ENCODE assay signal across 15 cellular contexts in the genomic region with DNA sequence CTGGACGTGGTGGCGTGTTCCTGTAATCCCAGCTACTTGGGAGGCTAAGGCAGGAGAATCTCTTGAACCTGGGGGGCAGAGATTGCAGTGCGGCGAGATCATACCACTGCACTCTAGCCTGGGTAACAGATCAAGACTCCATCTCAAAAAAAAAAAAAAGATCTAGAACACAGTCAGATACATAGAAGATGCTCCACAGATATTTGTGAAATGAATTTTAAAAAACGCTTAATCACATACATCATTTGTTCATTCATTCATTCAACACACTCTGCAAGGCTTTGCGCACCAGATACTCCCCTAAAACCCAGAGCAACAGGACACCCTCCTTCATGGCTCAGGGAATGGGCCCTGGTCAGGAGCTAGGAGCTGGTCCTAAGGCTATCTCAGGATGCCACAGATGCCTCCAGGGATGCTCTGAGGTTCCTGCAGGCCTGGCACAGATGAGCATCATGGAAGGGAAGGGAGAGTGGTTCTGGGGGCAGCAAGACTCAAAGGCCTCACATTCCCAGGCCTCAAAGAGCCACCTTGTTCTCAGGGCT. TPM values are rescaled to one million over a fixed set of nuclear protein-coding genes. Genes with fewer than 3 reads are reported as not detected.
DNase-seq lines count a peak whose midpoint lies in the region; ATAC-seq, FAIRE-seq and TF ChIP-seq lines count a peak whose summit lies in the region.
"Had no signal": no experiment of that assay in that cellular context is flagged by ENCODE, and none has a peak within 500 bp of the region (broad histone marks: within the 10 kb centered on the region; RNA-seq: fewer than 3 reads in every experiment).

No MANE protein-coding gene starts in this region.

- TF ChIP-seq POLR2A in HepG2 (IDR thresholded peaks at IDR 0.05; ENCODE audit: insufficient read depth in 1 of 2, low read depth in 2 of 2, low read length in 2 of 2): no peak
- no peak for TF ChIP-seq POLR2A in right lobe of liver (IDR thresholded peaks at IDR 0.05)
- no peak for TF ChIP-seq POLR2A in prostate gland (IDR thresholded peaks at IDR 0.05)

- H2AFZ ChIP-seq in HepG2 (ENCODE audit: low read length) (no peak overlapping the region), fibroblast of lung (ENCODE audit: low read length) (no peak overlapping the region)

- no peak for TF ChIP-seq CTCF in HepG2 (CRISPR knock-in tag; IDR thresholded peaks at IDR 0.05)
- no peak for TF ChIP-seq CTCF in right lobe of liver (IDR thresholded peaks at IDR 0.05)
- TF ChIP-seq CTCF in fibroblast of lung (conservative IDR thresholded peaks at IDR 0.05 in 1 of 2, IDR thresholded peaks at IDR 0.05 in 1 of 2; ENCODE audit: low read depth in 1 of 2, low read length in 2 of 2): no peak
- no peak for TF ChIP-seq CTCF in prostate gland (IDR thresholded peaks at IDR 0.05)

- 97% methylated on average over 4 of the region's 6 CpGs for WGBS in HepG2 (ENCODE audit: low lambda C conversion rate)
- WGBS in right lobe of liver (ENCODE audit: insufficient coverage, low coverage, low lambda C conversion rate, missing lambda C conversion rate): 74% methylated on average over 5 of the region's 6 CpGs
- 87% methylated on average over 6 of the region's 6 CpGs for WGBS in prostate gland

- H3K79me2 ChIP-seq in HepG2 (ENCODE audit: insufficient read depth, low read length): peaks cover 38% of the 10 kb centered on the region
- H3K79me2 ChIP-seq in fibroblast of lung (ENCODE audit: control insufficient read depth, insufficient read depth, low read length): peaks cover 67% of the 10 kb centered on the region

- BruUV-seq in HepG2 (replicated peaks; lab: Mats Ljungman, UMichigan): no TSS peak

- H3K4me1 ChIP-seq in HepG2 (ENCODE audit: insufficient read depth, low read length) (peaks cover 89% of the 10 kb centered on the region), right lobe of liver (no peaks in the 10 kb centered on the region), fibroblast of lung (ENCODE audit: control insufficient read depth, extremely low read depth, insufficient read depth, low read length) (peaks cover 56% of the 10 kb centered on the region), prostate gland (replicated peaks) (peaks cover 6% of the 10 kb centered on the region)

- TF ChIP-seq EP300 in HepG2 (IDR thresholded peaks at IDR 0.05; ENCODE audit: low read depth in 2 of 2, low read length in 2 of 2): no peak
- TF ChIP-seq EP300 in HepG2 (CRISPR knock-in tag; IDR thresholded peaks at IDR 0.05; ENCODE audit: borderline replicate concordance): no peak

- H3K4me2 ChIP-seq in HepG2 (ENCODE audit: low read depth, low read length) (no peak overlapping the region), fibroblast of lung (ENCODE audit: extremely low read depth, insufficient read depth, low read length) (peak overlapping the region; percentile 58)

- no peak for TF ChIP-seq RAD21 in HepG2 (CRISPR knock-in tag; IDR thresholded peaks at IDR 0.05)

- no peaks in the 10 kb centered on the region for H4K20me1 ChIP-seq in HepG2 (ENCODE audit: insufficient read depth, low read length)
- H4K20me1 ChIP-seq in fibroblast of lung (ENCODE audit: control insufficient read depth, extremely low read depth, insufficient read depth, low read length): no peaks in the 10 kb centered on the region

- H3K27ac ChIP-seq in HepG2 (ENCODE audit: extremely low read length, insufficient read depth, low read length): peak overlapping the region; percentile 76
- peak overlapping the region in 1 of 3 donors; percentile 22 for H3K27ac ChIP-seq in right lobe of liver
- H3K27ac ChIP-seq in fibroblast of lung (ENCODE audit: insufficient read depth, low read length): peak overlapping the region; percentile 95
- H3K27ac ChIP-seq in prostate gland: peak overlapping the region; percentile 79 to 82

- CTCF ChIA-PET in HepG2 (lab: Yijun Ruan, JAX; ENCODE audit: low intra/inter-chr PET ratio, low total read pairs): no interaction called here

- ATAC-seq in HepG2 (no peak), right lobe of liver (no peak)
- ATAC-seq: activated naive CD8-positive, alpha-beta T cell treated with anti-CD3 and anti-CD28 coated beads, Interleukin-2, amount 50 U/mL, for 24 hours; naive thymus-derived CD4-positive, alpha-beta T cell had no signal

- H3K36me3 ChIP-seq in HepG2 (replicated peaks in 1 of 2; ENCODE audit: control insufficient read depth in 1 of 2, insufficient read depth in 2 of 2, low read length in 2 of 2): no peaks in the 10 kb centered on the region
- no peaks in the 10 kb centered on the region for H3K36me3 ChIP-seq in right lobe of liver
- H3K36me3 ChIP-seq in fibroblast of lung (ENCODE audit: control insufficient read depth, insufficient read depth, low read length): peaks cover 4% of the 10 kb centered on the region
- no peaks in the 10 kb centered on the region for H3K36me3 ChIP-seq in prostate gland

- intact Hi-C loops in HepG2 (cut with micrococcal nuclease; ENCODE audit: unreplicated experiment): no loop called here
- intact Hi-C loops in right lobe of liver (cut with DNase I): no loop called here
- intact Hi-C loops in prostate gland (cut with DNase I): no loop called here

- H3K4me3 ChIP-seq in HepG2 (replicated peaks in 1 of 3; ENCODE audit: insufficient read depth in 1 of 3, low read depth in 2 of 3, low read length in 3 of 3): peak overlapping the region in 1 of 3 experiments; percentile 58; a peak in 1 of 6 replicates
- H3K4me3 ChIP-seq in right lobe of liver: no peak overlapping the region
- H3K4me3 ChIP-seq in fibroblast of lung (replicated peaks in 1 of 4; ENCODE audit: control extremely low read depth in 1 of 4, insufficient read depth in 1 of 4, low read depth in 3 of 4, low read length in 4 of 4): no peak overlapping the region
- no peak overlapping the region for H3K4me3 ChIP-seq in prostate gland

- in situ Hi-C loops in HepG2 (cut with HindIII; ENCODE audit: extremely low pct_ligation_motif_present, low pct_unique_long_range_greater_than_20kb): no loop called here

- no peak for FAIRE-seq in HepG2 (lab: Jason Lieb, UNC)

- H3K27me3 ChIP-seq in HepG2 (ENCODE audit: control insufficient read depth in 1 of 2, insufficient read depth in 2 of 2, low read length in 2 of 2): no peaks in the 10 kb centered on the region
- H3K27me3 ChIP-seq in right lobe of liver: no peaks in the 10 kb centered on the region
- no peaks in the 10 kb centered on the region for H3K27me3 ChIP-seq in fibroblast of lung (ENCODE audit: control insufficient read depth, insufficient read depth, low read length)
- H3K27me3 ChIP-seq in prostate gland (replicated peaks; ENCODE audit: insufficient read depth): no peaks in the 10 kb centered on the region

- H3K9me3 ChIP-seq in HepG2 (ENCODE audit: low read length) (no peaks in the 10 kb centered on the region), right lobe of liver (no peaks in the 10 kb centered on the region), fibroblast of lung (ENCODE audit: control insufficient read depth, insufficient read depth, low read depth, low read length) (no peaks in the 10 kb centered on the region), prostate gland (no peaks in the 10 kb centered on the region)

- H3K9ac ChIP-seq in HepG2 (ENCODE audit: insufficient read depth, low read depth, low read length) (no peak overlapping the region), fibroblast of lung (ENCODE audit: insufficient read depth, low read length) (peak overlapping the region; percentile 63)

- POLR2A ChIA-PET in HepG2 (lab: Yijun Ruan, JAX): interaction anchor here (0.7 to 10.7 kb wide), 5 partner anchors 8 to 43 kb away, joined by 3 to 105 read pairs (median 4); no protein-coding TSS in a partner anchor

- DNase-seq in HepG2 (ENCODE audit: low spot score) (no peak), right lobe of liver (no peak), fibroblast of lung (ENCODE audit: low read depth in 2 of 2) (no peak), prostate gland (ENCODE audit: low spot score) (no peak), NCI-H1092 treated with DMSO at 0.1 percent for 48 hours (lab: John Stamatoyannopoulos, UW) (no peak), COLO829 (ENCODE audit: low spot score) (no peak), Kasumi-1 (lab: John Stamatoyannopoulos, UW) (no peak)
- DNase-seq in stimulated activated CD4-positive, alpha-beta T cell treated with anti-CD3 and anti-CD28 coated beads, Interleukin-12 subunit alpha, Interleukin-12 subunit beta, amount 100 ng/mL, for 4 hours: no peak
- DNase-seq: activated naive CD8-positive, alpha-beta T cell treated with anti-CD3 and anti-CD28 coated beads, Interleukin-2, amount 50 U/mL, for 24 hours; DND-41; effector memory CD4-positive, alpha-beta T cell; hippocampal formation; naive thymus-derived CD4-positive, alpha-beta T cell; stimulated activated naive CD4-positive, alpha-beta T cell had no signal

RNA-seq across cellular contexts. Expression of a gene that starts 6.4 kb away (rescaled TPM):
- total RNA-seq in HepG2 (2016; rRNA removed; fragmentation: Illumina TruSeq; extraction: Trizol) (5.6 and 9.1 TPM in 2 replicates), right lobe of liver (10 to 100 TPM; 31.3 to 90.9 (median 43.7) TPM), fibroblast of lung (49.8 and 88.4 TPM in 2 replicates), prostate gland (100 to 1,000 TPM; 135 to 257 TPM)
- 4.1 and 4.6 TPM in 2 replicates for total RNA-seq in HepG2 (2016; cell fraction: cytosol; rRNA removed; fragmentation: Illumina TruSeq; extraction: Trizol; ENCODE audit: low read depth)
- 4.7 and 8.9 TPM in 2 replicates for total RNA-seq in HepG2 (2016; cell fraction: insoluble cytoplasmic fraction; rRNA removed; fragmentation: Illumina TruSeq; extraction: Trizol)
- 5.4 and 5.7 TPM in 2 replicates for total RNA-seq in HepG2 (2016; cell fraction: membrane; rRNA removed; fragmentation: Illumina TruSeq; extraction: Trizol)
- 28.3 and 31.6 TPM in 2 replicates for total RNA-seq in HepG2 (2016; cell fraction: nucleus; rRNA removed; fragmentation: Illumina TruSeq; extraction: Trizol)
- polyA plus RNA-seq in HepG2 (2011; rRNA removed) (10.3 and 13.1 TPM in 2 replicates), fibroblast of lung (21.2 and 40.7 TPM in 2 replicates)
- polyA plus RNA-seq in HepG2 (2011; cell fraction: cytosol; rRNA removed): 3.8 and 6.6 TPM in 2 replicates
- 128 and 235 TPM in 2 replicates for polyA plus RNA-seq in HepG2 (2011; cell fraction: nucleus; rRNA removed)
- polyA plus RNA-seq in HepG2 (2012): 17.9 and 25.0 TPM in 2 replicates
- polyA plus RNA-seq in HepG2 (2016; cell fraction: cytosol; fragmentation: Illumina TruSeq; extraction: Trizol; ENCODE audit: low read depth): 1.9 TPM in 2 replicates
- polyA plus RNA-seq in HepG2 (2016; cell fraction: insoluble cytoplasmic fraction; fragmentation: Illumina TruSeq; extraction: Trizol; ENCODE audit: low read depth): 7.0 and 9.8 TPM in 2 replicates
- polyA plus RNA-seq in HepG2 (2016; cell fraction: membrane; fragmentation: Illumina TruSeq; extraction: Trizol; ENCODE audit: low read depth): 2.8 TPM in 2 replicates
- 78.2 and 78.5 TPM in 2 replicates for polyA plus RNA-seq in HepG2 (2016; cell fraction: nucleus; fragmentation: Illumina TruSeq; extraction: Trizol; ENCODE audit: insufficient read depth, low read depth)
- polyA minus RNA-seq in HepG2 (2011; rRNA and poly(A)+ RNA removed; ENCODE audit: low replicate concordance): 24.8 and 26.5 TPM in 2 replicates
- polyA minus RNA-seq in HepG2 (2011; cell fraction: cytosol; rRNA and poly(A)+ RNA removed): 17.5 and 18.6 TPM in 2 replicates
- 39.8 and 42.6 TPM in 2 replicates for polyA minus RNA-seq in HepG2 (2011; cell fraction: nucleus; rRNA and poly(A)+ RNA removed)
- polyA plus RNA-seq in fibroblast of lung (2012): 91.8 and 196 TPM in 2 replicates
- polyA minus RNA-seq in fibroblast of lung (ENCODE audit: low replicate concordance): 177 and 384 TPM in 2 replicates

RNA-seq across cellular contexts. Expression of a gene that starts 46.1 kb away (rescaled TPM):
- not detected in 2 replicates for total RNA-seq in HepG2 (2016; rRNA removed; fragmentation: Illumina TruSeq; extraction: Trizol)
- total RNA-seq in HepG2 (2016; cell fraction: cytosol; rRNA removed; fragmentation: Illumina TruSeq; extraction: Trizol; ENCODE audit: low read depth): not detected in 2 replicates
- total RNA-seq in HepG2 (2016; cell fraction: insoluble cytoplasmic fraction; rRNA removed; fragmentation: Illumina TruSeq; extraction: Trizol): not detected in 2 replicates
- not detected in 2 replicates for total RNA-seq in HepG2 (2016; cell fraction: membrane; rRNA removed; fragmentation: Illumina TruSeq; extraction: Trizol)
- not detected in 2 replicates for total RNA-seq in HepG2 (2016; cell fraction: nucleus; rRNA removed; fragmentation: Illumina TruSeq; extraction: Trizol)
- 0.34 TPM in 1 of 2 replicates, not detected in the other for polyA plus RNA-seq in HepG2 (2011; rRNA removed)
- polyA plus RNA-seq in HepG2 (2011; cell fraction: cytosol; rRNA removed): 0.06 TPM in 1 of 2 replicates, not detected in the other
- polyA plus RNA-seq in HepG2 (2011; cell fraction: nucleus; rRNA removed): 0.21 TPM in 1 of 2 replicates, not detected in the other
- 0.24 TPM in 1 of 2 replicates, not detected in the other for polyA plus RNA-seq in HepG2 (2012)
- polyA plus RNA-seq in HepG2 (2016; cell fraction: cytosol; fragmentation: Illumina TruSeq; extraction: Trizol; ENCODE audit: low read depth): not detected in 2 replicates
- polyA plus RNA-seq in HepG2 (2016; cell fraction: insoluble cytoplasmic fraction; fragmentation: Illumina TruSeq; extraction: Trizol; ENCODE audit: low read depth): not detected in 2 replicates
- not detected in 2 replicates for polyA plus RNA-seq in HepG2 (2016; cell fraction: membrane; fragmentation: Illumina TruSeq; extraction: Trizol; ENCODE audit: low read depth)
- not detected in 2 replicates for polyA plus RNA-seq in HepG2 (2016; cell fraction: nucleus; fragmentation: Illumina TruSeq; extraction: Trizol; ENCODE audit: insufficient read depth, low read depth)
- polyA minus RNA-seq in HepG2 (2011; rRNA and poly(A)+ RNA removed; ENCODE audit: low replicate concordance): 0.20 TPM in 1 of 2 replicates, not detected in the other
- polyA minus RNA-seq in HepG2 (2011; cell fraction: cytosol; rRNA and poly(A)+ RNA removed): not detected in 2 replicates
- 0.52 and 1.2 TPM in 2 replicates for polyA minus RNA-seq in HepG2 (2011; cell fraction: nucleus; rRNA and poly(A)+ RNA removed)
- not detected for total RNA-seq in right lobe of liver
- total RNA-seq in fibroblast of lung: not detected in 2 replicates
- polyA plus RNA-seq in fibroblast of lung: not detected in 2 replicates
- not detected in 2 replicates for polyA plus RNA-seq in fibroblast of lung (2012)
- polyA minus RNA-seq in fibroblast of lung (ENCODE audit: low replicate concordance): not detected in 2 replicates
- not detected for total RNA-seq in prostate gland
- total RNA-seq: naive thymus-derived CD4-positive, alpha-beta T cell; OCI-LY7 had no signal
- polyA plus RNA-seq: naive thymus-derived CD4-positive, alpha-beta T cell had no signal
